ENCODE assay signal across 1 cellular context in the genomic region with DNA sequence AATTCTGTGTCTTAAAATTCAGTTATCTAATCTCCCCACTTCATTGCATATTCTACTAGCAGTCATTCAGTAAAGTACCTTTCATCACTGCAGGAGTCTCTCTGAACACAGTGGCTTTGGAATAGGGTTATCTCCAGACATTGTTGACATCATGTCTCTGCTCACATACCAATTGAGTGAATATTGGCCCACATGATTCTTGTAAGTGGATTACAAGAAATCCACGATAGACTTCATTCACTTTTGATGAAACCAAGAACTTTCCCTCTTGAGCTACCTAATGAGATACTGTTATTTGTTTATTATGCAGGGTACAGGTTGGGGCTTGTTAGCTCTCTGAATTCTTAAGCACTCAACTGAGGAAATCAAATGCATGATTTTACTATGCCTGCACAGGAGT.
TF ChIP-seq lines count a peak whose summit lies in the region.

No MANE protein-coding gene starts in this region.

TF ChIP-seq in HEK293, 187 proteins besides CTCF, POLR2A, EP300 and RAD21 (continued from another document and continues in another):
- no peak for TF ChIP-seq ZNF48 (tag by site-specific recombination; IDR thresholded peaks at IDR 0.05)
- TF ChIP-seq, protein P1, sequence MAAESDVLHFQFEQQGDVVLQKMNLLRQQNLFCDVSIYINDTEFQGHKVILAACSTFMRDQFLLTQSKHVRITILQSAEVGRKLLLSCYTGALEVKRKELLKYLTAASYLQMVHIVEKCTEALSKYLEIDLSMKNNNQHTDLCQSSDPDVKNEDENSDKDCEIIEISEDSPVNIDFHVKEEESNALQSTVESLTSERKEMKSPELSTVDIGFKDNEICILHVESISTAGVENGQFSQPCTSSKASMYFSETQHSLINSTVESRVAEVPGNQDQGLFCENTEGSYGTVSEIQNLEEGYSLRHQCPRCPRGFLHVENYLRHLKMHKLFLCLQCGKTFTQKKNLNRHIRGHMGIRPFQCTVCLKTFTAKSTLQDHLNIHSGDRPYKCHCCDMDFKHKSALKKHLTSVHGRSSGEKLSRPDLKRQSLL (tag by site-specific recombination; IDR thresholded peaks at IDR 0.05): no peak
- no peak for TF ChIP-seq ZNF23 (tag by site-specific recombination; IDR thresholded peaks at IDR 0.05; ENCODE audit: borderline replicate concordance)
- no peak for TF ChIP-seq ZNF157 (tag by site-specific recombination; IDR thresholded peaks at IDR 0.05)
- TF ChIP-seq, protein P2, sequence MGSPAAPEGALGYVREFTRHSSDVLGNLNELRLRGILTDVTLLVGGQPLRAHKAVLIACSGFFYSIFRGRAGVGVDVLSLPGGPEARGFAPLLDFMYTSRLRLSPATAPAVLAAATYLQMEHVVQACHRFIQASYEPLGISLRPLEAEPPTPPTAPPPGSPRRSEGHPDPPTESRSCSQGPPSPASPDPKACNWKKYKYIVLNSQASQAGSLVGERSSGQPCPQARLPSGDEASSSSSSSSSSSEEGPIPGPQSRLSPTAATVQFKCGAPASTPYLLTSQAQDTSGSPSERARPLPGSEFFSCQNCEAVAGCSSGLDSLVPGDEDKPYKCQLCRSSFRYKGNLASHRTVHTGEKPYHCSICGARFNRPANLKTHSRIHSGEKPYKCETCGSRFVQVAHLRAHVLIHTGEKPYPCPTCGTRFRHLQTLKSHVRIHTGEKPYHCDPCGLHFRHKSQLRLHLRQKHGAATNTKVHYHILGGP (tag by site-specific recombination; IDR thresholded peaks at IDR 0.05): peak; percentile 79
- no peak for TF ChIP-seq ZNF544 (tag by site-specific recombination; IDR thresholded peaks at IDR 0.05)
- no peak for TF ChIP-seq ZNF501 (tag by site-specific recombination; IDR thresholded peaks at IDR 0.05)
- TF ChIP-seq, protein P3, sequence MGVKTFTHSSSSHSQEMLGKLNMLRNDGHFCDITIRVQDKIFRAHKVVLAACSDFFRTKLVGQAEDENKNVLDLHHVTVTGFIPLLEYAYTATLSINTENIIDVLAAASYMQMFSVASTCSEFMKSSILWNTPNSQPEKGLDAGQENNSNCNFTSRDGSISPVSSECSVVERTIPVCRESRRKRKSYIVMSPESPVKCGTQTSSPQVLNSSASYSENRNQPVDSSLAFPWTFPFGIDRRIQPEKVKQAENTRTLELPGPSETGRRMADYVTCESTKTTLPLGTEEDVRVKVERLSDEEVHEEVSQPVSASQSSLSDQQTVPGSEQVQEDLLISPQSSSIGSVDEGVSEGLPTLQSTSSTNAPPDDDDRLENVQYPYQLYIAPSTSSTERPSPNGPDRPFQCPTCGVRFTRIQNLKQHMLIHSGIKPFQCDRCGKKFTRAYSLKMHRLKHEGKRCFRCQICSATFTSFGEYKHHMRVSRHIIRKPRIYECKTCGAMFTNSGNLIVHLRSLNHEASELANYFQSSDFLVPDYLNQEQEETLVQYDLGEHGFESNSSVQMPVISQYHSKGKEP (tag by site-specific recombination; IDR thresholded peaks at IDR 0.05): peak; percentile 87
- no peak for TF ChIP-seq HOXC10 (CRISPR knock-in tag; IDR thresholded peaks at IDR 0.05)
- peak; percentile 41; the same call in 1 of the 2 replicates for TF ChIP-seq ZNF10 (tag by site-specific recombination; IDR thresholded peaks at IDR 0.05)
- no peak for TF ChIP-seq ZNF792 (tag by site-specific recombination; IDR thresholded peaks at IDR 0.05)
- TF ChIP-seq ZNF707 (tag by site-specific recombination; IDR thresholded peaks at IDR 0.05): no peak
- TF ChIP-seq, protein P4, sequence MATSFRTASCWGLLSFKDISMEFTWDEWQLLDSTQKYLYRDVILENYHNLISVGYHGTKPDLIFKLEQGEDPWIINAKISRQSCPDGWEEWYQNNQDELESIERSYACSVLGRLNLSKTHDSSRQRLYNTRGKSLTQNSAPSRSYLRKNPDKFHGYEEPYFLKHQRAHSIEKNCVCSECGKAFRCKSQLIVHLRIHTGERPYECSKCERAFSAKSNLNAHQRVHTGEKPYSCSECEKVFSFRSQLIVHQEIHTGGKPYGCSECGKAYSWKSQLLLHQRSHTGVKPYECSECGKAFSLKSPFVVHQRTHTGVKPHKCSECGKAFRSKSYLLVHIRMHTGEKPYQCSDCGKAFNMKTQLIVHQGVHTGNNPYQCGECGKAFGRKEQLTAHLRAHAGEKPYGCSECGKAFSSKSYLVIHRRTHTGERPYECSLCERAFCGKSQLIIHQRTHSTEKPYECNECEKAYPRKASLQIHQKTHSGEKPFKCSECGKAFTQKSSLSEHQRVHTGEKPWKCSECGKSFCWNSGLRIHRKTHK (tag by site-specific recombination; IDR thresholded peaks at IDR 0.05): no peak
- TF ChIP-seq ZNF514 (tag by site-specific recombination; IDR thresholded peaks at IDR 0.05): no peak
- TF ChIP-seq, protein P5, sequence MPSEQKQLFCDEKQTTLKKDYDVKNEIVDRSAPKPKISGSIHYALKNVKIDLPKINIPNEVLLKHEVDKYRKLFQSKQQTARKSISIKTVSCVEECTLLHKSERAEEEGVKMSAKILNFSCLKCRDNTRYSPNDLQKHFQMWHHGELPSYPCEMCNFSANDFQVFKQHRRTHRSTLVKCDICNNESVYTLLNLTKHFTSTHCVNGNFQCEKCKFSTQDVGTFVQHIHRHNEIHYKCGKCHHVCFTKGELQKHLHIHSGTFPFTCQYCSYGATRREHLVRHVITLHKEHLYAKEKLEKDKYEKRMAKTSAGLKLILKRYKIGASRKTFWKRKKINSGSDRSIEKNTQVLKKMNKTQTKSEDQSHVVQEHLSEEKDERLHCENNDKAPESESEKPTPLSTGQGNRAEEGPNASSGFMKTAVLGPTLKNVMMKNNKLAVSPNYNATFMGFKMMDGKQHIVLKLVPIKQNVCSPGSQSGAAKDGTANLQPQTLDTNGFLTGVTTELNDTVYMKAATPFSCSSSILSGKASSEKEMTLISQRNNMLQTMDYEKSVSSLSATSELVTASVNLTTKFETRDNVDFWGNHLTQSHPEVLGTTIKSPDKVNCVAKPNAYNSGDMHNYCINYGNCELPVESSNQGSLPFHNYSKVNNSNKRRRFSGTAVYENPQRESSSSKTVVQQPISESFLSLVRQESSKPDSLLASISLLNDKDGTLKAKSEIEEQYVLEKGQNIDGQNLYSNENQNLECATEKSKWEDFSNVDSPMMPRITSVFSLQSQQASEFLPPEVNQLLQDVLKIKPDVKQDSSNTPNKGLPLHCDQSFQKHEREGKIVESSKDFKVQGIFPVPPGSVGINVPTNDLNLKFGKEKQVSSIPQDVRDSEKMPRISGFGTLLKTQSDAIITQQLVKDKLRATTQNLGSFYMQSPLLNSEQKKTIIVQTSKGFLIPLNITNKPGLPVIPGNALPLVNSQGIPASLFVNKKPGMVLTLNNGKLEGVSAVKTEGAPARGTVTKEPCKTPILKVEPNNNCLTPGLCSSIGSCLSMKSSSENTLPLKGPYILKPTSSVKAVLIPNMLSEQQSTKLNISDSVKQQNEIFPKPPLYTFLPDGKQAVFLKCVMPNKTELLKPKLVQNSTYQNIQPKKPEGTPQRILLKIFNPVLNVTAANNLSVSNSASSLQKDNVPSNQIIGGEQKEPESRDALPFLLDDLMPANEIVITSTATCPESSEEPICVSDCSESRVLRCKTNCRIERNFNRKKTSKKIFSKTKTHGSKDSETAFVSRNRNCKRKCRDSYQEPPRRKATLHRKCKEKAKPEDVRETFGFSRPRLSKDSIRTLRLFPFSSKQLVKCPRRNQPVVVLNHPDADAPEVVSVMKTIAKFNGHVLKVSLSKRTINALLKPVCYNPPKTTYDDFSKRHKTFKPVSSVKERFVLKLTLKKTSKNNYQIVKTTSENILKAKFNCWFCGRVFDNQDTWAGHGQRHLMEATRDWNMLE (tag by site-specific recombination; conservative IDR thresholded peaks at IDR 0.05; ENCODE audit: low read depth): no peak; the same call in 1 of the 2 replicates
- no peak for TF ChIP-seq MZF1 (tag by site-specific recombination; IDR thresholded peaks at IDR 0.05; ENCODE audit: borderline replicate concordance)
- no peak for TF ChIP-seq GLIS2 (tag by site-specific recombination; IDR thresholded peaks at IDR 0.05)
- TF ChIP-seq ZNF571 (tag by site-specific recombination; IDR thresholded peaks at IDR 0.05): no peak
- no peak for TF ChIP-seq ZNF560 (tag by site-specific recombination; IDR thresholded peaks at IDR 0.05; ENCODE audit: borderline replicate concordance)
- TF ChIP-seq HOXD13 (CRISPR knock-in tag; IDR thresholded peaks at IDR 0.05; ENCODE audit: borderline replicate concordance): no peak
- TF ChIP-seq, protein P6, sequence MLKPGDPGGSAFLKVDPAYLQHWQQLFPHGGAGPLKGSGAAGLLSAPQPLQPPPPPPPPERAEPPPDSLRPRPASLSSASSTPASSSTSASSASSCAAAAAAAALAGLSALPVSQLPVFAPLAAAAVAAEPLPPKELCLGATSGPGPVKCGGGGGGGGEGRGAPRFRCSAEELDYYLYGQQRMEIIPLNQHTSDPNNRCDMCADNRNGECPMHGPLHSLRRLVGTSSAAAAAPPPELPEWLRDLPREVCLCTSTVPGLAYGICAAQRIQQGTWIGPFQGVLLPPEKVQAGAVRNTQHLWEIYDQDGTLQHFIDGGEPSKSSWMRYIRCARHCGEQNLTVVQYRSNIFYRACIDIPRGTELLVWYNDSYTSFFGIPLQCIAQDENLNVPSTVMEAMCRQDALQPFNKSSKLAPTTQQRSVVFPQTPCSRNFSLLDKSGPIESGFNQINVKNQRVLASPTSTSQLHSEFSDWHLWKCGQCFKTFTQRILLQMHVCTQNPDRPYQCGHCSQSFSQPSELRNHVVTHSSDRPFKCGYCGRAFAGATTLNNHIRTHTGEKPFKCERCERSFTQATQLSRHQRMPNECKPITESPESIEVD (tag by site-specific recombination; IDR thresholded peaks at IDR 0.05): peak; percentile 99
- TF ChIP-seq KLF7 (tag by site-specific recombination; IDR thresholded peaks at IDR 0.05; ENCODE audit: borderline replicate concordance): 0 out of 2 replicates have a peak, but pooled peaks have one; percentile 49
- no peak for TF ChIP-seq ZNF311 (tag by site-specific recombination; IDR thresholded peaks at IDR 0.05; ENCODE audit: borderline replicate concordance)
- TF ChIP-seq, protein P7, sequence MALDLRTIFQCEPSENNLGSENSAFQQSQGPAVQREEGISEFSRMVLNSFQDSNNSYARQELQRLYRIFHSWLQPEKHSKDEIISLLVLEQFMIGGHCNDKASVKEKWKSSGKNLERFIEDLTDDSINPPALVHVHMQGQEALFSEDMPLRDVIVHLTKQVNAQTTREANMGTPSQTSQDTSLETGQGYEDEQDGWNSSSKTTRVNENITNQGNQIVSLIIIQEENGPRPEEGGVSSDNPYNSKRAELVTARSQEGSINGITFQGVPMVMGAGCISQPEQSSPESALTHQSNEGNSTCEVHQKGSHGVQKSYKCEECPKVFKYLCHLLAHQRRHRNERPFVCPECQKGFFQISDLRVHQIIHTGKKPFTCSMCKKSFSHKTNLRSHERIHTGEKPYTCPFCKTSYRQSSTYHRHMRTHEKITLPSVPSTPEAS (tag by site-specific recombination; IDR thresholded peaks at IDR 0.05): 0 out of 2 replicates have a peak, but pooled peaks have one; percentile 7
- TF ChIP-seq SCRT1 (tag by site-specific recombination; IDR thresholded peaks at IDR 0.05; ENCODE audit: borderline replicate concordance): peak; percentile 85; the same call in 1 of the 2 replicates
- peak; percentile 79 for TF ChIP-seq ZNF610 (tag by site-specific recombination; IDR thresholded peaks at IDR 0.05; ENCODE audit: borderline replicate concordance)
- 0 out of 2 replicates have a peak, but pooled peaks have one; percentile 37 for TF ChIP-seq SP3 (tag by site-specific recombination; IDR thresholded peaks at IDR 0.05)
- TF ChIP-seq, protein P8, sequence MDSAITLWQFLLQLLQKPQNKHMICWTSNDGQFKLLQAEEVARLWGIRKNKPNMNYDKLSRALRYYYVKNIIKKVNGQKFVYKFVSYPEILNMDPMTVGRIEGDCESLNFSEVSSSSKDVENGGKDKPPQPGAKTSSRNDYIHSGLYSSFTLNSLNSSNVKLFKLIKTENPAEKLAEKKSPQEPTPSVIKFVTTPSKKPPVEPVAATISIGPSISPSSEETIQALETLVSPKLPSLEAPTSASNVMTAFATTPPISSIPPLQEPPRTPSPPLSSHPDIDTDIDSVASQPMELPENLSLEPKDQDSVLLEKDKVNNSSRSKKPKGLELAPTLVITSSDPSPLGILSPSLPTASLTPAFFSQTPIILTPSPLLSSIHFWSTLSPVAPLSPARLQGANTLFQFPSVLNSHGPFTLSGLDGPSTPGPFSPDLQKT (IDR thresholded peaks at IDR 0.05; ENCODE audit: borderline replicate concordance, low read depth, low read length): no peak
- no peak for TF ChIP-seq ZNF302 (tag by site-specific recombination; IDR thresholded peaks at IDR 0.05; ENCODE audit: low read depth)
- no peak for TF ChIP-seq ZNF529 (tag by site-specific recombination; IDR thresholded peaks at IDR 0.05; ENCODE audit: insufficient replicate concordance)
- TF ChIP-seq WT1 (tag by site-specific recombination; IDR thresholded peaks at IDR 0.05): peak; percentile 77
- TF ChIP-seq ZNF138 (tag by site-specific recombination; IDR thresholded peaks at IDR 0.05; ENCODE audit: borderline replicate concordance): no peak
- TF ChIP-seq ZNF202 (tag by site-specific recombination; IDR thresholded peaks at IDR 0.05; ENCODE audit: borderline replicate concordance): no peak
- no peak for TF ChIP-seq ZNF654 (tag by site-specific recombination; IDR thresholded peaks at IDR 0.05; ENCODE audit: low read depth)
- peak; percentile 60; the same call in 1 of the 2 replicates for TF ChIP-seq ZSCAN30 (tag by site-specific recombination; IDR thresholded peaks at IDR 0.05)
- TF ChIP-seq, protein P9, sequence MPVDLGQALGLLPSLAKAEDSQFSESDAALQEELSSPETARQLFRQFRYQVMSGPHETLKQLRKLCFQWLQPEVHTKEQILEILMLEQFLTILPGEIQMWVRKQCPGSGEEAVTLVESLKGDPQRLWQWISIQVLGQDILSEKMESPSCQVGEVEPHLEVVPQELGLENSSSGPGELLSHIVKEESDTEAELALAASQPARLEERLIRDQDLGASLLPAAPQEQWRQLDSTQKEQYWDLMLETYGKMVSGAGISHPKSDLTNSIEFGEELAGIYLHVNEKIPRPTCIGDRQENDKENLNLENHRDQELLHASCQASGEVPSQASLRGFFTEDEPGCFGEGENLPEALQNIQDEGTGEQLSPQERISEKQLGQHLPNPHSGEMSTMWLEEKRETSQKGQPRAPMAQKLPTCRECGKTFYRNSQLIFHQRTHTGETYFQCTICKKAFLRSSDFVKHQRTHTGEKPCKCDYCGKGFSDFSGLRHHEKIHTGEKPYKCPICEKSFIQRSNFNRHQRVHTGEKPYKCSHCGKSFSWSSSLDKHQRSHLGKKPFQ (tag by site-specific recombination; IDR thresholded peaks at IDR 0.05): peak; percentile 85
- TF ChIP-seq, protein P10, sequence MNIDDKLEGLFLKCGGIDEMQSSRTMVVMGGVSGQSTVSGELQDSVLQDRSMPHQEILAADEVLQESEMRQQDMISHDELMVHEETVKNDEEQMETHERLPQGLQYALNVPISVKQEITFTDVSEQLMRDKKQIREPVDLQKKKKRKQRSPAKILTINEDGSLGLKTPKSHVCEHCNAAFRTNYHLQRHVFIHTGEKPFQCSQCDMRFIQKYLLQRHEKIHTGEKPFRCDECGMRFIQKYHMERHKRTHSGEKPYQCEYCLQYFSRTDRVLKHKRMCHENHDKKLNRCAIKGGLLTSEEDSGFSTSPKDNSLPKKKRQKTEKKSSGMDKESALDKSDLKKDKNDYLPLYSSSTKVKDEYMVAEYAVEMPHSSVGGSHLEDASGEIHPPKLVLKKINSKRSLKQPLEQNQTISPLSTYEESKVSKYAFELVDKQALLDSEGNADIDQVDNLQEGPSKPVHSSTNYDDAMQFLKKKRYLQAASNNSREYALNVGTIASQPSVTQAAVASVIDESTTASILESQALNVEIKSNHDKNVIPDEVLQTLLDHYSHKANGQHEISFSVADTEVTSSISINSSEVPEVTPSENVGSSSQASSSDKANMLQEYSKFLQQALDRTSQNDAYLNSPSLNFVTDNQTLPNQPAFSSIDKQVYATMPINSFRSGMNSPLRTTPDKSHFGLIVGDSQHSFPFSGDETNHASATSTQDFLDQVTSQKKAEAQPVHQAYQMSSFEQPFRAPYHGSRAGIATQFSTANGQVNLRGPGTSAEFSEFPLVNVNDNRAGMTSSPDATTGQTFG (tag by site-specific recombination; IDR thresholded peaks at IDR 0.05; ENCODE audit: borderline replicate concordance): no peak
- TF ChIP-seq ZSCAN16 (tag by site-specific recombination; IDR thresholded peaks at IDR 0.05): no peak
- no peak for TF ChIP-seq ZNF2 (tag by site-specific recombination; IDR thresholded peaks at IDR 0.05)
